ENCODE assay signal across 9 cellular contexts in the genomic region with DNA sequence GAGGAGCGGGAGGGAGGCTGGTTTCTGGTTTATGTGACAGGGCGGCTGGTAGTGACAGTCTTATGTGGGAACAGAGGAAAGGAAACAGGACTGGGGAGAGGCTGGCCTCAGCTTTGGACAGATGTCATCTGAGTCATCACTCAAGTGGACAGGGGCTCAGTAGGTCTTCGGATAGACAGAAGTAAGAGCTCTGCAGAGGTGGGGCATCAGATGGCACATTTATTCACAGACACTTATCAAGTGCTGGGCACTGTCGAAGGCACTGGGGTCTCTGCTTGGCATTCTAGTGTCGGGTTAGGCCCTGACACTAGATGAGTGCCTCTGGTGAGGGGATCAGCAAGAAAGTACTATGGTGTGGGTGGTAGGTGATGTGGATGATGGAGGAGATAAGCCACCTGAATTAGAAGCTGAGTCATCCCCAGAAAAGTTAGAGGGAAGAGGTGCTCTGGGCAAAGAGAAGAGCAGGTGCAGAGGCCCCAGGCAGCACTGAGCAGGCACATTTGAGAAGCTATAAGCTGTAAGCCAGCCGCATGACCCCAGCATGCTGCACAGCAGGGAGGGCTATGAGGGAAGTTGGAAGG. TPM values are rescaled to one million over a fixed set of nuclear protein-coding genes. Genes with fewer than 3 reads are reported as not detected.
DNase-seq lines count a peak whose midpoint lies in the region; ATAC-seq and TF ChIP-seq lines count a peak whose summit lies in the region.
"Had no signal": no experiment of that assay in that cellular context is flagged by ENCODE, and none has a peak within 500 bp of the region (broad histone marks: within the 10 kb centered on the region; RNA-seq: fewer than 3 reads in every experiment).

No MANE protein-coding gene starts in this region.

- TF ChIP-seq CTCF in sigmoid colon (IDR thresholded peaks at IDR 0.05) = no peak

- H3K9me3 Mint-ChIP-seq in CD4-positive, alpha-beta memory T cell = no peaks in the 10 kb centered on the region
- no peaks in the 10 kb centered on the region for H3K9me3 Mint-ChIP-seq in T-helper 1 cell treated with Interleukin-12 subunit alpha and Interleukin-12 subunit beta and Interleukin-4 antibody, amounts not matched to agents 30 μg/mL and 1 μg/mL, for 36 hours
- no peaks in the 10 kb centered on the region for H3K9me3 Mint-ChIP-seq in naive thymus-derived CD4-positive, alpha-beta T cell

- H3K36me3 Mint-ChIP-seq in CD4-positive, alpha-beta memory T cell = peaks cover 0 to 9% of the 10 kb centered on the region in 2 donors
- H3K36me3 Mint-ChIP-seq in T-helper 1 cell treated with Interleukin-12 subunit alpha and Interleukin-12 subunit beta and Interleukin-4 antibody, amounts not matched to agents 30 μg/mL and 1 μg/mL, for 36 hours (ENCODE audit: low read depth) = peaks cover 3% of the 10 kb centered on the region
- H3K36me3 Mint-ChIP-seq in naive thymus-derived CD4-positive, alpha-beta T cell = peaks cover 0 to 3% (median 0%) of the 10 kb centered on the region in 5 donors

- WGBS in sigmoid colon, 2 donors = 79 to 92% methylated on average over 6 of the region's 6 CpGs

- peaks cover 66% of the 10 kb centered on the region for H3K4me1 ChIP-seq in CD4-positive, alpha-beta memory T cell (ENCODE audit: insufficient read depth, low read length)
- H3K4me1 ChIP-seq in naive thymus-derived CD4-positive, alpha-beta T cell (ENCODE audit: control insufficient read depth in 2 of 2, insufficient read depth in 2 of 2, low read length in 2 of 2) = peaks cover 7 to 21% of the 10 kb centered on the region in 2 donors
- peaks cover 0 to 74% (median 64%) of the 10 kb centered on the region in 4 donors for H3K4me1 ChIP-seq in sigmoid colon

- no peak for DNase-seq in CD4-positive, alpha-beta memory T cell
- DNase-seq in naive thymus-derived CD4-positive, alpha-beta T cell = no peak
- no peak for DNase-seq in HPDE6-E6E7 (ENCODE audit: extremely low spot score)
- DNase-seq in sigmoid colon = no peak
- DNase-seq: NCI-H524 treated with DMSO at 0.1 percent for 48 hours had no signal

- no peaks in the 10 kb centered on the region for H3K9me3 ChIP-seq in CD4-positive, alpha-beta memory T cell (ENCODE audit: control insufficient read depth in 1 of 2, low read length in 2 of 2)
- no peaks in the 10 kb centered on the region for H3K9me3 ChIP-seq in naive thymus-derived CD4-positive, alpha-beta T cell (ENCODE audit: control insufficient read depth in 2 of 3, low read length in 3 of 3)
- no peaks in the 10 kb centered on the region for H3K9me3 ChIP-seq in sigmoid colon

- intact Hi-C loops in CD4-positive, alpha-beta memory T cell (cut with micrococcal nuclease) = no loop called here
- intact Hi-C loops in naive thymus-derived CD4-positive, alpha-beta T cell (cut with micrococcal nuclease) = no loop called here
- intact Hi-C loops in sigmoid colon (cut with DNase I) = loop anchor here (5.0 kb wide), 1 partner anchor 147 kb away; the partner anchor contains the start of gene TBC1D9B

- no peak overlapping the region for H3K27ac ChIP-seq in CD4-positive, alpha-beta memory T cell (ENCODE audit: low read depth, low read length)
- no peak overlapping the region for H3K27ac ChIP-seq in naive thymus-derived CD4-positive, alpha-beta T cell (ENCODE audit: low read depth, low read length)
- H3K27ac ChIP-seq in sigmoid colon = no peak overlapping the region

- CTCF ChIA-PET in CD4-positive, alpha-beta memory T cell (lab: Charles Lee; ENCODE audit: partially characterized antibody) = interaction anchor here (1.5 to 5.7 kb wide), 3 partner anchors 8 to 42 kb away, joined by 3 to 53 read pairs (median 8); partner anchors contain the start of gene LTC4S
- CTCF ChIA-PET in naive thymus-derived CD4-positive, alpha-beta T cell (lab: Charles Lee) = no interaction called here

- H3K4me3 Mint-ChIP-seq in CD4-positive, alpha-beta memory T cell = peak overlapping the region in 3 of 8 donors; percentile 20 to 58 (median 47)
- H3K4me3 Mint-ChIP-seq in T-helper 1 cell treated with Interleukin-12 subunit alpha and Interleukin-12 subunit beta and Interleukin-4 antibody, amounts not matched to agents 30 μg/mL and 1 μg/mL, for 36 hours = no peak overlapping the region
- H3K4me3 Mint-ChIP-seq in naive thymus-derived CD4-positive, alpha-beta T cell = peak overlapping the region in 6 of 10 donors; percentile 3 to 36 (median 12)

- peaks cover 46 to 77% (median 59%) of the 10 kb centered on the region in 4 donors for H3K4me1 Mint-ChIP-seq in CD4-positive, alpha-beta memory T cell
- H3K4me1 Mint-ChIP-seq in T-helper 1 cell treated with Interleukin-12 subunit alpha and Interleukin-12 subunit beta and Interleukin-4 antibody, amounts not matched to agents 30 μg/mL and 1 μg/mL, for 36 hours (ENCODE audit: low read depth) = peaks cover 39% of the 10 kb centered on the region
- peaks cover 46 to 73% (median 60%) of the 10 kb centered on the region in 7 donors for H3K4me1 Mint-ChIP-seq in naive thymus-derived CD4-positive, alpha-beta T cell

- H3K36me3 ChIP-seq in CD4-positive, alpha-beta memory T cell (ENCODE audit: insufficient read depth, low read length) = peaks cover under 1% of the 10 kb centered on the region
- peaks cover 0 to 3% (median 1%) of the 10 kb centered on the region in 3 experiments for H3K36me3 ChIP-seq in naive thymus-derived CD4-positive, alpha-beta T cell (ENCODE audit: control insufficient read depth in 2 of 3, insufficient read depth in 3 of 3, low read length in 3 of 3)
- no peaks in the 10 kb centered on the region for H3K36me3 ChIP-seq in sigmoid colon

- POLR2A ChIA-PET in CD4-positive, alpha-beta memory T cell (lab: Charles Lee; ENCODE audit: partially characterized antibody) = no interaction called here
- POLR2A ChIA-PET in naive thymus-derived CD4-positive, alpha-beta T cell (lab: Charles Lee) = interaction anchor here (0.6 kb wide), 2 partner anchors 34 to 78 kb away, joined by 3 read pairs; partner anchors contain the start of gene LTC4S

- H3K4me3 ChIP-seq in CD4-positive, alpha-beta memory T cell (ENCODE audit: low read length in 2 of 2) = no peak overlapping the region
- H3K4me3 ChIP-seq in naive thymus-derived CD4-positive, alpha-beta T cell (ENCODE audit: low read length) = no peak overlapping the region
- H3K4me3 ChIP-seq in sigmoid colon = no peak overlapping the region

- H3K27me3 ChIP-seq in CD4-positive, alpha-beta memory T cell (ENCODE audit: insufficient read depth, low read length) = no peaks in the 10 kb centered on the region
- H3K27me3 ChIP-seq in naive thymus-derived CD4-positive, alpha-beta T cell (ENCODE audit: control insufficient read depth in 2 of 2, insufficient read depth in 2 of 2, low read length in 2 of 2) = no peaks in the 10 kb centered on the region
- no peaks in the 10 kb centered on the region for H3K27me3 ChIP-seq in sigmoid colon

- no peaks in the 10 kb centered on the region for H3K27me3 Mint-ChIP-seq in CD4-positive, alpha-beta memory T cell
- no peaks in the 10 kb centered on the region for H3K27me3 Mint-ChIP-seq in T-helper 1 cell treated with Interleukin-12 subunit alpha and Interleukin-12 subunit beta and Interleukin-4 antibody, amounts not matched to agents 30 μg/mL and 1 μg/mL, for 36 hours (ENCODE audit: low read depth)
- no peaks in the 10 kb centered on the region for H3K27me3 Mint-ChIP-seq in naive thymus-derived CD4-positive, alpha-beta T cell

- H3K27ac Mint-ChIP-seq in CD4-positive, alpha-beta memory T cell = peak overlapping the region; percentile 65 to 92 (median 80)
- peak overlapping the region; percentile 57 for H3K27ac Mint-ChIP-seq in T-helper 1 cell treated with Interleukin-12 subunit alpha and Interleukin-12 subunit beta and Interleukin-4 antibody, amounts not matched to agents 30 μg/mL and 1 μg/mL, for 36 hours
- H3K27ac Mint-ChIP-seq in naive thymus-derived CD4-positive, alpha-beta T cell = peak overlapping the region; percentile 19 to 86 (median 75)

- no peak for TF ChIP-seq EP300 in sigmoid colon (IDR thresholded peaks at IDR 0.05)

- ATAC-seq in GM21360 (IDR thresholded peaks at IDR 0.05; ENCODE audit: unreplicated experiment) (peak; percentile 50), HG03039 (IDR thresholded peaks at IDR 0.05; ENCODE audit: unreplicated experiment) (no peak), HG02981 (IDR thresholded peaks at IDR 0.05; ENCODE audit: unreplicated experiment) (no peak)
- no peak for ATAC-seq in naive thymus-derived CD4-positive, alpha-beta T cell

- no peak for TF ChIP-seq POLR2A in sigmoid colon (IDR thresholded peaks at IDR 0.05)

RNA-seq across cellular contexts. Expression of gene MAML1, which starts 27.4 kb away (rescaled TPM):
- total RNA-seq in CD4-positive, alpha-beta memory T cell = 10 to 100 TPM; 52.4 to 56.5 TPM
- polyA plus RNA-seq in CD4-positive, alpha-beta memory T cell = 10 to 100 TPM in 1 of 2 donors, 1 to 10 TPM in 1; 1.5 to 10.9 TPM
- 10 to 100 TPM; 26.4 to 51.2 (median 35.5) TPM for total RNA-seq in naive thymus-derived CD4-positive, alpha-beta T cell
- 10 to 100 TPM in 1 of 2 donors, 1 to 10 TPM in 1; 3.5 to 12.3 TPM for polyA plus RNA-seq in naive thymus-derived CD4-positive, alpha-beta T cell
- total RNA-seq in sigmoid colon = 10 to 100 TPM; 18.1 to 30.2 (median 25.9) TPM
- polyA plus RNA-seq in sigmoid colon = 10 to 100 TPM in 1 of 3 donors, 1 to 10 TPM in 2; 7.2 to 15.8 (median 8.1) TPM

RNA-seq across cellular contexts. Expression of gene LTC4S, which starts 33.7 kb away (rescaled TPM):
- total RNA-seq in CD4-positive, alpha-beta memory T cell = 1 to 10 TPM; 5.1 to 8.1 TPM
- 1 to 10 TPM; 4.2 to 9.4 TPM for polyA plus RNA-seq in CD4-positive, alpha-beta memory T cell
- total RNA-seq in naive thymus-derived CD4-positive, alpha-beta T cell = 1 to 10 TPM; 2.0 to 8.1 (median 6.0) TPM
- 1 to 10 TPM in 1 of 2 donors, under 1 TPM in 1; 0.97 to 1.2 TPM for polyA plus RNA-seq in naive thymus-derived CD4-positive, alpha-beta T cell
- total RNA-seq in sigmoid colon = 1 to 10 TPM; 1.5 to 6.1 (median 5.4) TPM
- polyA plus RNA-seq in sigmoid colon = 1 to 10 TPM in 2 of 3 donors, not detected in 1; 2.6 to 3.6 TPM

RNA-seq across cellular contexts. Expression of gene MGAT4B, which starts 46.6 kb away (rescaled TPM):
- 100 to 1,000 TPM; 119 to 121 TPM for total RNA-seq in CD4-positive, alpha-beta memory T cell
- polyA plus RNA-seq in CD4-positive, alpha-beta memory T cell = 10 to 100 TPM in 1 of 2 donors, 1 to 10 TPM in 1; 8.3 to 24.3 TPM
- 100 to 1,000 TPM in 4 of 5 experiments, 10 to 100 TPM in 1; 98.3 to 143 (median 118) TPM for total RNA-seq in naive thymus-derived CD4-positive, alpha-beta T cell
- 10 to 100 TPM; 12.3 to 19.0 TPM for polyA plus RNA-seq in naive thymus-derived CD4-positive, alpha-beta T cell
- total RNA-seq in sigmoid colon = 10 to 100 TPM; 27.8 to 56.8 (median 31.5) TPM
- polyA plus RNA-seq in sigmoid colon = 100 to 1,000 TPM; 184 to 241 (median 232) TPM
